In the genomic region with DNA sequence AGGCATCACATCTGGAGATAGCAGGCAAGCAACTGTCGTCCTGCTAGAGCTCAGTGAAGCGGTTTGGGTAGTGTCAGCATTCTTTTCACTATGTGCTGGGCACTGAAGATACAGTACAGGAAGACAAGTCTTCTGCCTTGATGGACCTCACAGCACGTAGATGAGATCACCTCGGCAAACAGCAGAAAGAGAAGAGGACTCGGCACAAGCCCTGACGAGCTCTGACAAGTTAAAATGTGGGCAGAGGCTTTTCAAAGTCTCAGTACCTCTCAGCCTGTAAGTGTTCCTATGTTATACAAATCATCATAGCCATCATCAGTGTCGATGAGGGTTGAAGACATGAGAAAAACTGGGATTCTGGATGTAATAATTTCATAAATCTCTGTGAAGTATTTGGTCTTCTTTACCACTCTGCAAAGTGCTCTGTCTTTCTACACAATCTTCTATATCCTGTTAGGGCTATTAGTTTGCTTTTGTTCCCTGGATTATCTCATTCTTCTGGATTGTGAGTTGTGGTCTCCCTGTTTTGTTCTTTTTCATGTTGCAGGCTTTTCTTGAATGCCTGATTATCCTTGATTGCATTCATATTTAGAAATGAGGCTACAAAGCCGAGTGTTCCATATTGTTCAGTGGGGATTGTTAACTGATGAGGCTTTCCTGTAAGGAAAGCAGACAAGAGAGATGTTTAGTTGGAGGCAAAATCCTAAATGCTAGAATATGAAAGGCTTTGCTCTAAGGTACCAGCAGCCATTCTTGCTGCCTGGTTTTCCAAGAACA, we compare ENCODE assay signal across 22 cellular contexts. TPM values are rescaled to one million over a fixed set of nuclear protein-coding genes. Genes with fewer than 3 reads are reported as not detected.
DNase-seq lines count a peak whose midpoint lies in the region; ATAC-seq and TF ChIP-seq lines count a peak whose summit lies in the region.
"Had no signal": no experiment of that assay in that cellular context is flagged by ENCODE, and none has a peak within 500 bp of the region (broad histone marks: within the 10 kb centered on the region; RNA-seq: fewer than 3 reads in every experiment).

No MANE protein-coding gene starts in this region.

- peak overlapping the region; percentile 69; the same call in 1 of the 2 replicates for H2AFZ ChIP-seq in GM23338
- H2AFZ ChIP-seq in neuronal stem cell (ENCODE audit: low read length): peak overlapping the region; percentile 55

- H3K14ac ChIP-seq in neuronal stem cell (ENCODE audit: low read length): no peak overlapping the region

- peaks cover 0 to 2% of the 10 kb centered on the region in 2 donors for H3K9me3 ChIP-seq in neuronal stem cell (replicated peaks in 1 of 2; ENCODE audit: control insufficient read depth in 2 of 2, insufficient read depth in 1 of 2, low read depth in 1 of 2, low read length in 2 of 2)
- H3K9me3 ChIP-seq: BLaER1, Peyer's patch had no signal

- H2BK15ac ChIP-seq in neuronal stem cell (ENCODE audit: low read length): peak overlapping the region; percentile 94

- H2BK5ac ChIP-seq in neuronal stem cell (ENCODE audit: low read length): no peak overlapping the region

- H3K79me2 ChIP-seq in GM23338 (replicated peaks; ENCODE audit: insufficient read depth): no peaks in the 10 kb centered on the region

- H3K4ac ChIP-seq in neuronal stem cell (ENCODE audit: low read length): no peak overlapping the region

- H2BK12ac ChIP-seq in neuronal stem cell (ENCODE audit: low read length): no peak overlapping the region

- no peak overlapping the region for H3K4me2 ChIP-seq in GM23338
- no peak overlapping the region for H3K4me2 ChIP-seq in neuronal stem cell (ENCODE audit: insufficient read depth, low read length, poor library complexity, severe bottlenecking)
- H3K4me2 ChIP-seq: BLaER1 had no signal

- no peak overlapping the region for H2AK5ac ChIP-seq in neuronal stem cell (ENCODE audit: low read depth, low read length)

- no peaks in the 10 kb centered on the region for H3K4me1 Mint-ChIP-seq in GM23338

- no CpG with 5 or more reads among the region's 8 CpGs for WGBS in neuronal stem cell (ENCODE audit: extremely low coverage in 2 of 2, insufficient read length in 2 of 2, insufficient replicate concordance in 1 of 2), 2 donors

- no peak overlapping the region for H4K8ac ChIP-seq in neuronal stem cell (ENCODE audit: low read depth, low read length)

- no peak overlapping the region for H3K27ac Mint-ChIP-seq in GM23338
- H3K27ac Mint-ChIP-seq: CD4-positive, CD25-positive, alpha-beta regulatory T cell had no signal

- H3K4me1 ChIP-seq in GM23338 (ENCODE audit: insufficient read depth) (no peaks in the 10 kb centered on the region), neuronal stem cell (ENCODE audit: control insufficient read depth in 2 of 2, insufficient read depth in 1 of 2, low read depth in 1 of 2, low read length in 2 of 2) (peaks cover 0 to 3% of the 10 kb centered on the region in 2 donors)
- H3K4me1 ChIP-seq: BLaER1, Peyer's patch had no signal

- H3K27me3 Mint-ChIP-seq in GM23338 (ENCODE audit: insufficient read depth, low read depth, poor library complexity): no peaks in the 10 kb centered on the region

- H4K20me1 ChIP-seq in GM23338 (replicated peaks; ENCODE audit: insufficient read depth): no peaks in the 10 kb centered on the region
- H4K20me1 ChIP-seq: BLaER1 had no signal

- H2BK120ac ChIP-seq in neuronal stem cell (ENCODE audit: low read depth, low read length): no peak overlapping the region

- in situ Hi-C loops in astrocyte of the cerebellum (cut with HindIII; ENCODE audit: low sequenced_read_pairs): no loop called here

- DNase-seq in GM23338 (ENCODE audit: low spot score): no peak
- DNase-seq in astrocyte of the cerebellum (ENCODE audit: low read depth): peak; percentile 15
- peak; percentile 83 for DNase-seq in epithelial cell of esophagus (ENCODE audit: low read depth)
- DNase-seq in neuronal stem cell (ENCODE audit: low spot score): no peak
- no peak for DNase-seq in erythroblast (lab: John Stamatoyannopoulos, UW)
- DNase-seq in epidermal melanocyte (ENCODE audit: insufficient read length, low spot score): no peak
- no peak for DNase-seq in NCI-H1092 treated with DMSO at 0.1 percent for 48 hours (lab: John Stamatoyannopoulos, UW)
- DNase-seq: CD4-positive, CD25-positive, alpha-beta regulatory T cell; GOT3; NCI-H1105; NCI-H1436 treated with DMSO at 0.1 percent for 48 hours; NCI-H187 treated with DMSO at 0.1 percent for 48 hours; NCI-H446 treated with DMSO at 0.1 percent for 48 hours; NCI-H526; NCI-H82; OCI-M1; Peyer's patch; SHP77 treated with DMSO at 0.1 percent for 48 hours had no signal

- ATAC-seq in GM23338: no peak
- ATAC-seq: HCT116 had no signal

- TF ChIP-seq CTCF in GM23338 (conservative IDR thresholded peaks at IDR 0.05; ENCODE audit: low read depth in 2 of 2) (no peak), astrocyte of the cerebellum (IDR thresholded peaks at IDR 0.05; ENCODE audit: low read depth, low read length, missing control alignments) (no peak), epithelial cell of esophagus (IDR thresholded peaks at IDR 0.05; ENCODE audit: insufficient read depth, low read depth, low read length, missing control alignments) (no peak)

- H3K36me3 Mint-ChIP-seq in GM23338 (ENCODE audit: low read depth): no peaks in the 10 kb centered on the region
- H3K36me3 Mint-ChIP-seq: CD4-positive, CD25-positive, alpha-beta regulatory T cell had no signal

- H3K79me1 ChIP-seq in neuronal stem cell (ENCODE audit: low read depth, low read length): no peaks in the 10 kb centered on the region

- H3K9me3 Mint-ChIP-seq in GM23338: no peaks in the 10 kb centered on the region

- H3K9me2 ChIP-seq in GM23338 (ENCODE audit: insufficient read depth): no peaks in the 10 kb centered on the region

- TF ChIP-seq POLR2A in erythroblast (IDR thresholded peaks at IDR 0.05; ENCODE audit: low read length): no peak

- H3K27me3 ChIP-seq in GM23338 (ENCODE audit: insufficient read depth) (no peaks in the 10 kb centered on the region), neuronal stem cell (ENCODE audit: control insufficient read depth in 3 of 3, insufficient read depth in 3 of 3, low read depth in 1 of 3, low read length in 3 of 3) (no peaks in the 10 kb centered on the region)
- H3K27me3 ChIP-seq: BLaER1, Peyer's patch had no signal

- H3K9ac ChIP-seq in neuronal stem cell (ENCODE audit: low read depth, low read length, poor library complexity): no peak overlapping the region
- H3K9ac ChIP-seq: BLaER1 had no signal

- no peak overlapping the region for H3K4me3 Mint-ChIP-seq in GM23338
- H3K4me3 Mint-ChIP-seq: CD4-positive, CD25-positive, alpha-beta regulatory T cell had no signal

- H3K4me3 ChIP-seq in GM23338 (no peak overlapping the region), astrocyte of the cerebellum (ENCODE audit: low read depth, low read length) (no peak overlapping the region), epithelial cell of esophagus (ENCODE audit: low read length) (no peak overlapping the region), neuronal stem cell (ENCODE audit: low read length in 2 of 2) (no peak overlapping the region)
- H3K4me3 ChIP-seq: BLaER1, Peyer's patch had no signal

- no peaks in the 10 kb centered on the region for H3F3A ChIP-seq in GM23338 (replicated peaks; ENCODE audit: low read depth)

- H3K18ac ChIP-seq in neuronal stem cell (ENCODE audit: low read length): no peak overlapping the region

- no peak overlapping the region for H4K91ac ChIP-seq in neuronal stem cell (ENCODE audit: low read depth, low read length, poor library complexity)

- peak overlapping the region; percentile 17 for H3K23ac ChIP-seq in neuronal stem cell (ENCODE audit: low read depth, low read length, poor library complexity)

- H3K36me3 ChIP-seq in GM23338 (ENCODE audit: insufficient read depth) (no peaks in the 10 kb centered on the region), neuronal stem cell (replicated peaks in 1 of 2; ENCODE audit: control insufficient read depth in 2 of 2, insufficient read depth in 2 of 2, low read length in 2 of 2) (no peaks in the 10 kb centered on the region)
- H3K36me3 ChIP-seq: BLaER1, Peyer's patch had no signal

- no peak overlapping the region for H3K27ac ChIP-seq in GM23338 (ENCODE audit: low read depth)
- no peak overlapping the region for H3K27ac ChIP-seq in neuronal stem cell (replicated peaks; ENCODE audit: low read length)
- H3K27ac ChIP-seq: BLaER1, HL-60, Peyer's patch had no signal

TF ChIP-seq in GM23338, 12 proteins besides CTCF, POLR2A, EP300 and RAD21 (continues in another document):
- TF ChIP-seq CREB1 (CRISPR knock-in tag; IDR thresholded peaks at IDR 0.05; ENCODE audit: low read depth): no peak

RNA-seq across cellular contexts. Expression of gene MAEL, which starts 24.2 kb away (rescaled TPM):
- 0.35 and 0.76 TPM in 2 replicates for total RNA-seq in GM23338 (2014; rRNA removed; shearing (Covaris generic))
- polyA plus RNA-seq in GM23338 (2016; fragmentation: Nextera tagmentation; extraction: Ambion mirVana): 0.66 and 0.95 TPM in 2 replicates
- 0.57 TPM for polyA plus RNA-seq in neuronal stem cell (2013, experiment 1 of 2)
- polyA plus RNA-seq in neuronal stem cell (2013, experiment 2 of 2): 0.51 TPM
- total RNA-seq: CD4-positive, CD25-positive, alpha-beta regulatory T cell; Peyer's patch had no signal
- polyA plus RNA-seq: AG04450 had no signal

RNA-seq across cellular contexts. Expression of gene ILDR2, which starts 38.0 kb away (rescaled TPM):
- 1.0 and 2.4 TPM in 2 replicates for total RNA-seq in GM23338 (2014; rRNA removed; shearing (Covaris generic))
- 0.12 and 0.27 TPM in 2 replicates for polyA plus RNA-seq in GM23338 (2016; fragmentation: Nextera tagmentation; extraction: Ambion mirVana)
- polyA plus RNA-seq in neuronal stem cell (2013, experiment 1 of 2): 39.1 TPM
- 39.6 TPM for polyA plus RNA-seq in neuronal stem cell (2013, experiment 2 of 2)

Comparison
In these comparisons a context has a peak if more than half of its experiments do, and no peak if none do; other contexts are left out.
1. DNase-seq: peak in astrocyte of the cerebellum (single experiment) and epithelial cell of esophagus (single experiment); none in GM23338 (single experiment), neuronal stem cell (single experiment), erythroblast (0 of 2), epidermal melanocyte (single experiment) and NCI-H1092 treated with DMSO at 0.1 percent for 48 hours (single experiment).